Comparison of ENCODE assay signal across 9 cellular contexts in the genomic region with DNA sequence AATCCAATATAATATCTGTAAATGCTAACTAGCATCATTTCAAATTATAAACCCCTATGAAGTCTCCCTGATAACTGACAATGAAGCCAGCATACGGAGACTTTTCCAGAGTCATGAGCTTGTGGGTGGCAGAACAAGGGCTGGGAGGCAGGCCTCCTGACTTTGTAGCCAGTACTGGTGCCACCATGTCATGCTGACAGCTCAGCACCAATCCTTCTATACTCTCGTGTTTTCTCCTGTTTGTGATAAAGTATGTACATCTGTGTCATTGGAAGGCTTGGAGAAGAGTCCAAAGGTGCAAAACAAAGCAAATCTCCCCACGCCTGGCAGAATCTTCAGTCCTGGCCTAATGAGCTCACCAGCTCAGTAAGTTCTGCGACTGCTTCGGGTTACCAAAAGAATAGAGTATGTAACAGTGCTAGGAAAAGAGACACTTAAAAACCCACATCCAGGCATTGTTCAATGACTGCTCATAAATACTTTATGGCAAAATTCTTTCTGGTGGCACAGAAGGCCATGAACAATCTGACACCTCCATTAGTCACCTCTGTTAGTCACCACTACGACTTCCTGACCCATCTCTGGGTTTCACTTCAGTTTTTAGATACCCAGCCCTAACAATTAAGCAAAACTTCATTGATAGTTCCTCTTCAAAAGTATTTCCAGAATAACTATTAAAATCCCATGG. TPM values are rescaled to one million over a fixed set of nuclear protein-coding genes. Genes with fewer than 3 reads are reported as not detected.
DNase-seq lines count a peak whose midpoint lies in the region; ATAC-seq and TF ChIP-seq lines count a peak whose summit lies in the region.
"Had no signal": no experiment of that assay in that cellular context is flagged by ENCODE, and none has a peak within 500 bp of the region (broad histone marks: within the 10 kb centered on the region; RNA-seq: fewer than 3 reads in every experiment).

No MANE protein-coding gene starts in this region.

- no peaks in the 10 kb centered on the region for H3K4me1 ChIP-seq in mucosa of descending colon (ENCODE audit: low read depth)

- DNase-seq in ELR (ENCODE audit: low read depth): peak; percentile 95
- DNase-seq in activated T-cell treated with anti-CD3 and anti-CD28 coated beads, Interleukin-2, amount 50 U/mL, for 4 hours: no peak
- DNase-seq in mucosa of descending colon: no peak
- no peak for DNase-seq in activated CD8-positive, alpha-beta memory T cell treated with anti-CD3 and anti-CD28 coated beads for 24 hours
- DNase-seq in substantia nigra (lab: John Stamatoyannopoulos, UW): no peak
- DNase-seq in effector CD8-positive, alpha-beta T cell (lab: John Stamatoyannopoulos, UW): no peak

- no peaks in the 10 kb centered on the region for H3K36me3 ChIP-seq in mucosa of descending colon (ENCODE audit: low read depth)

- H3K27me3 Mint-ChIP-seq in activated T-cell treated with anti-CD3 and anti-CD28 coated beads, Interleukin-2, amount 50 U/mL, for 4 hours (ENCODE audit: low read depth): no peaks in the 10 kb centered on the region

- H3K9me3 ChIP-seq in mucosa of descending colon: no peaks in the 10 kb centered on the region

- H3K9me3 Mint-ChIP-seq in activated T-cell treated with anti-CD3 and anti-CD28 coated beads, Interleukin-2, amount 50 U/mL, for 4 hours: no peaks in the 10 kb centered on the region
- H3K9me3 Mint-ChIP-seq: neural crest cell had no signal

- no peak for TF ChIP-seq CTCF in mucosa of descending colon (IDR thresholded peaks at IDR 0.05)

- peaks cover 13% of the 10 kb centered on the region for H3K4me1 Mint-ChIP-seq in activated T-cell treated with anti-CD3 and anti-CD28 coated beads, Interleukin-2, amount 50 U/mL, for 4 hours (ENCODE audit: low read depth)
- H3K4me1 Mint-ChIP-seq: neural crest cell had no signal

- H3K27ac ChIP-seq in substantia nigra (ENCODE audit: low read depth, low read length, poor library complexity, severe bottlenecking): no peak overlapping the region

- no peaks in the 10 kb centered on the region for H3K36me3 Mint-ChIP-seq in activated T-cell treated with anti-CD3 and anti-CD28 coated beads, Interleukin-2, amount 50 U/mL, for 4 hours (ENCODE audit: insufficient read depth)

- no peak overlapping the region for H3K4me3 ChIP-seq in mucosa of descending colon

- intact Hi-C loops in mucosa of descending colon (cut with DNase I, micrococcal nuclease): no loop called here

- ATAC-seq in GM21381 (IDR thresholded peaks at IDR 0.05; ENCODE audit: unreplicated experiment) (peak; percentile 99), HG03558 (IDR thresholded peaks at IDR 0.05; ENCODE audit: extremely low read depth, unreplicated experiment) (peak; percentile 97), mucosa of descending colon (peak; percentile 89)
- peak; percentile 92 to 94 for ATAC-seq in activated T-cell treated with anti-CD3 and anti-CD28 coated beads, Interleukin-2, amount 50 U/mL, for 4 hours

- H3K4me3 Mint-ChIP-seq in activated T-cell treated with anti-CD3 and anti-CD28 coated beads, Interleukin-2, amount 50 U/mL, for 4 hours: no peak overlapping the region
- H3K4me3 Mint-ChIP-seq: neural crest cell had no signal

RNA-seq across cellular contexts. Expression of a gene that starts 24.5 kb away (rescaled TPM):
- total RNA-seq in activated T-cell treated with anti-CD3 and anti-CD28 coated beads, Interleukin-2, amount 50 U/mL, for 4 hours: under 1 TPM in 2 of 3 donors, not detected in 1; 0.16 to 0.66 TPM
- 10 to 100 TPM; 15.9 to 24.6 (median 24.5) TPM for total RNA-seq in mucosa of descending colon

RNA-seq across cellular contexts. Expression of a gene that starts 32.8 kb away (rescaled TPM):
- under 1 TPM in 2 of 3 donors, not detected in 1; 0.08 to 0.14 TPM for total RNA-seq in activated T-cell treated with anti-CD3 and anti-CD28 coated beads, Interleukin-2, amount 50 U/mL, for 4 hours
- total RNA-seq in mucosa of descending colon: 10 to 100 TPM; 22.2 to 26.3 (median 23.1) TPM

Comparison
In these comparisons a context has a peak if more than half of its experiments do, and no peak if none do; other contexts are left out.
1. RNA of a gene that starts 24.5 kb away (total RNA-seq): 15.9 to 24.6 TPM in mucosa of descending colon; 0.16 to 0.66 TPM in activated T-cell treated with anti-CD3 and anti-CD28 coated beads, Interleukin-2, amount 50 U/mL, for 4 hours; every median in the first group is over 10 times any median in the second.
2. RNA of a gene that starts 32.8 kb away (total RNA-seq): 22.2 to 26.3 TPM in mucosa of descending colon; 0.08 to 0.14 TPM in activated T-cell treated with anti-CD3 and anti-CD28 coated beads, Interleukin-2, amount 50 U/mL, for 4 hours; every median in the first group is over 10 times any median in the second.
3. Peak in every context shown above with its lines, with median percentiles within 50 percentile points of each other: ATAC-seq.